Comparison of ENCODE assay signal across 1 cellular context in the genomic region with DNA sequence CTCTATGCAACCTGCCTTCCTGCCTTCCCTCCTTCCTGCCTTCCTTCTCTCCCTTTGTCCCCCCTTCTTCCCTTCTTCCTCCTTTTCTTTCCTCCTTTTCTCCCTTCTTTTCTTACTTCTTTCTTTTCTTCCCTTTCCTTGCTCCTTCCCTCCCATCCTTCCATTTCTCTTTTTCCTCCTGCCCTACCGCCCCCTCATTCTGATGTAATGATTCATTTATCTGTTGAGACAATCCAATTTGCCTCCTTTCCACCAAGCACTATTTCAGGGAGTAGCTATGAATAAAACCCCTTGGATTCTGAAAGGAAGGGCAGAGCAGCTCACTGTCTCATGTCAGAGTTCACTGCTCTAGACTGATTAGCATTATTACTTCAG.
TF ChIP-seq lines count a peak whose summit lies in the region.

No MANE protein-coding gene starts in this region.

TF ChIP-seq in WTC11, 78 proteins besides CTCF, POLR2A, EP300 and RAD21 (continued from another document):
- TF ChIP-seq, protein P1, sequence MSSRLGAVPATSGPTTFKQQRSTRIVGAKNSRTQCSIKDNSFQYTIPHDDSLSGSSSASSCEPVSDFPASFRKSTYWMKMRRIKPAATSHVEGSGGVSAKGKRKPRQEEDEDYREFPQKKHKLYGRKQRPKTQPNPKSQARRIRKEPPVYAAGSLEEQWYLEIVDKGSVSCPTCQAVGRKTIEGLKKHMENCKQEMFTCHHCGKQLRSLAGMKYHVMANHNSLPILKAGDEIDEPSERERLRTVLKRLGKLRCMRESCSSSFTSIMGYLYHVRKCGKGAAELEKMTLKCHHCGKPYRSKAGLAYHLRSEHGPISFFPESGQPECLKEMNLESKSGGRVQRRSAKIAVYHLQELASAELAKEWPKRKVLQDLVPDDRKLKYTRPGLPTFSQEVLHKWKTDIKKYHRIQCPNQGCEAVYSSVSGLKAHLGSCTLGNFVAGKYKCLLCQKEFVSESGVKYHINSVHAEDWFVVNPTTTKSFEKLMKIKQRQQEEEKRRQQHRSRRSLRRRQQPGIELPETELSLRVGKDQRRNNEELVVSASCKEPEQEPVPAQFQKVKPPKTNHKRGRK (CRISPR knock-in tag; IDR thresholded peaks at IDR 0.05; ENCODE audit: borderline replicate concordance), result 0 out of 2 replicates have a peak, but pooled peaks have one; percentile 15
